ENCODE assay signal across 8 cellular contexts in genomic region chr11:118241191-118242098, GRCh38. TPM values are rescaled to one million over a fixed set of nuclear protein-coding genes. Genes with fewer than 3 reads are reported as not detected.
DNase-seq lines count a peak whose midpoint lies in the region; ATAC-seq, FAIRE-seq and TF ChIP-seq lines count a peak whose summit lies in the region.

No MANE protein-coding gene starts in this region.

- FAIRE-seq in RCC 7860 (lab: Jason Lieb, UNC) = no peak

- H3K27ac Mint-ChIP-seq in activated naive CD8-positive, alpha-beta T cell treated with anti-CD3 and anti-CD28 coated beads, Interleukin-2, amount 10 ng/mL, durations not matched to agents 7 days and 5 days = peak overlapping the region; percentile 90

- TF ChIP-seq POLR2A in right lobe of liver (IDR thresholded peaks at IDR 0.05) (peak; percentile 81), tibial nerve (IDR thresholded peaks at IDR 0.05) (no peak)

- WGBS in right lobe of liver (ENCODE audit: insufficient coverage, low coverage, low lambda C conversion rate, missing lambda C conversion rate) = 25% methylated on average over 9 of the region's 9 CpGs
- 58 to 73% methylated on average over 9 of the region's 9 CpGs for WGBS in tibial nerve, 2 donors

- H3K4me3 ChIP-seq in right lobe of liver = no peak overlapping the region
- no peak overlapping the region for H3K4me3 ChIP-seq in tibial nerve
- H3K4me3 ChIP-seq in H7 (ENCODE audit: insufficient read depth, low read depth, low read length) = no peak overlapping the region

- H3K36me3 Mint-ChIP-seq in activated naive CD8-positive, alpha-beta T cell treated with anti-CD3 and anti-CD28 coated beads, Interleukin-2, amount 10 ng/mL, durations not matched to agents 7 days and 5 days = peaks cover 26% of the 10 kb centered on the region

- H3K9me3 ChIP-seq in right lobe of liver (no peaks in the 10 kb centered on the region), tibial nerve (no peaks in the 10 kb centered on the region)

- H3K9me3 Mint-ChIP-seq in activated naive CD8-positive, alpha-beta T cell treated with anti-CD3 and anti-CD28 coated beads, Interleukin-2, amount 10 ng/mL, durations not matched to agents 7 days and 5 days = no peaks in the 10 kb centered on the region

- H3K36me3 ChIP-seq in right lobe of liver (no peaks in the 10 kb centered on the region), tibial nerve (no peaks in the 10 kb centered on the region), H7 (replicated peaks; ENCODE audit: control insufficient read depth, insufficient read depth, low read length) (no peaks in the 10 kb centered on the region)

- H3K27me3 Mint-ChIP-seq in activated naive CD8-positive, alpha-beta T cell treated with anti-CD3 and anti-CD28 coated beads, Interleukin-2, amount 10 ng/mL, durations not matched to agents 7 days and 5 days = no peaks in the 10 kb centered on the region

- H3K4me3 Mint-ChIP-seq in activated naive CD8-positive, alpha-beta T cell treated with anti-CD3 and anti-CD28 coated beads, Interleukin-2, amount 10 ng/mL, durations not matched to agents 7 days and 5 days = peak overlapping the region; percentile 65

- TF ChIP-seq CTCF in right lobe of liver (IDR thresholded peaks at IDR 0.05) (no peak), tibial nerve (IDR thresholded peaks at IDR 0.05) (no peak)

- intact Hi-C loops in right lobe of liver (cut with DNase I) = no loop called here

- peaks cover 66% of the 10 kb centered on the region for H3K4me1 Mint-ChIP-seq in activated naive CD8-positive, alpha-beta T cell treated with anti-CD3 and anti-CD28 coated beads, Interleukin-2, amount 10 ng/mL, durations not matched to agents 7 days and 5 days

- H3K4me1 ChIP-seq in right lobe of liver = peaks cover 0 to 35% (median 14%) of the 10 kb centered on the region in 4 donors
- H3K4me1 ChIP-seq in tibial nerve = peaks cover 0 to 5% (median 1%) of the 10 kb centered on the region in 4 donors

- DNase-seq in RCC 7860 (ENCODE audit: low spot score) (peak; percentile 54), right lobe of liver (no peak), tibial nerve (ENCODE audit: low spot score in 2 of 2) (no peak), H7 (no peak), SHP77 treated with DMSO at 0.1 percent for 48 hours (lab: John Stamatoyannopoulos, UW) (no peak)
- DNase-seq in activated naive CD8-positive, alpha-beta T cell treated with anti-CD3 and anti-CD28 coated beads, Interleukin-2, amount 10 ng/mL, durations not matched to agents 7 days and 5 days = no peak

- POLR2A ChIA-PET in activated naive CD8-positive, alpha-beta T cell treated with anti-CD3 and anti-CD28 coated beads, Interleukin-2, amount 10 ng/mL, durations not matched to agents 7 days and 5 days (lab: Charles Lee) = interaction anchor here (0.6 to 4.2 kb wide), 10 partner anchors 10 to 550 kb away, joined by 3 to 49 read pairs (median 4); partner anchors contain the start of genes JAML, MPZL3 and UBE4A

- H3K27me3 ChIP-seq in right lobe of liver (no peaks in the 10 kb centered on the region), tibial nerve (peaks cover 0 to 10% of the 10 kb centered on the region in 2 donors), H7 (ENCODE audit: control insufficient read depth, insufficient read depth, low read length) (no peaks in the 10 kb centered on the region)

- peak in 1 of 2 donors; percentile 55 for TF ChIP-seq EP300 in tibial nerve (IDR thresholded peaks at IDR 0.05)

- H3K27ac ChIP-seq in right lobe of liver = peak overlapping the region; percentile 28 to 73 (median 47)
- H3K27ac ChIP-seq in tibial nerve = peak overlapping the region in 3 of 4 donors; percentile 41 to 66 (median 58)

- peak; percentile 77 for ATAC-seq in GM18519 (IDR thresholded peaks at IDR 0.05; ENCODE audit: low FRiP score, unreplicated experiment)
- ATAC-seq in HG02970 (IDR thresholded peaks at IDR 0.05; ENCODE audit: low FRiP score, unreplicated experiment) = peak; percentile 58
- ATAC-seq in activated naive CD8-positive, alpha-beta T cell treated with anti-CD3 and anti-CD28 coated beads, Interleukin-2, amount 10 ng/mL, durations not matched to agents 7 days and 5 days (ENCODE audit: low read depth) = peak; percentile 94
- peak; percentile 72 to 81 (median 76) for ATAC-seq in right lobe of liver

RNA-seq across cellular contexts. Expression of gene MPZL3, which starts 10.7 kb away (rescaled TPM):
- total RNA-seq in activated naive CD8-positive, alpha-beta T cell treated with anti-CD3 and anti-CD28 coated beads, Interleukin-2, amount 10 ng/mL, durations not matched to agents 7 days and 5 days = 10 to 100 TPM; 24.5 to 29.8 TPM
- total RNA-seq in right lobe of liver (1 to 10 TPM; 2.7 to 9.3 (median 6.8) TPM), tibial nerve (1 to 10 TPM in 3 of 4 donors, under 1 TPM in 1; 0.87 to 3.1 (median 1.9) TPM)
- total RNA-seq in H7 (2014; rRNA removed; shearing (Covaris generic)) = 0.42 and 0.63 TPM in 2 replicates

RNA-seq across cellular contexts. Expression of gene JAML, which starts 16.6 kb away (rescaled TPM):
- total RNA-seq in activated naive CD8-positive, alpha-beta T cell treated with anti-CD3 and anti-CD28 coated beads, Interleukin-2, amount 10 ng/mL, durations not matched to agents 7 days and 5 days = 100 to 1,000 TPM; 181 to 189 TPM
- 1 to 10 TPM; 1.5 to 9.1 (median 3.2) TPM for total RNA-seq in right lobe of liver
- total RNA-seq in tibial nerve = 1 to 10 TPM in 3 of 4 donors, under 1 TPM in 1; 0.60 to 4.5 (median 3.9) TPM
- total RNA-seq in H7 (2014; rRNA removed; shearing (Covaris generic)) = not detected in 2 replicates

RNA-seq across cellular contexts. Expression of gene MPZL2, which starts 22.7 kb away (rescaled TPM):
- 1 to 10 TPM; 8.2 to 9.2 TPM for total RNA-seq in activated naive CD8-positive, alpha-beta T cell treated with anti-CD3 and anti-CD28 coated beads, Interleukin-2, amount 10 ng/mL, durations not matched to agents 7 days and 5 days
- 10 to 100 TPM; 13.0 to 32.4 (median 21.2) TPM for total RNA-seq in right lobe of liver
- 10 to 100 TPM in 3 of 4 donors, 1 to 10 TPM in 1; 6.7 to 53.7 (median 27.0) TPM for total RNA-seq in tibial nerve
- total RNA-seq in H7 (2014; rRNA removed; shearing (Covaris generic)) = 0.38 and 0.48 TPM in 2 replicates

Comparison
In these comparisons a context has a peak if more than half of its experiments do, and no peak if none do; other contexts are left out.
1. RNA of gene JAML, which starts 16.6 kb away (total RNA-seq): 181 to 189 TPM in activated naive CD8-positive, alpha-beta T cell treated with anti-CD3 and anti-CD28 coated beads, Interleukin-2, amount 10 ng/mL, durations not matched to agents 7 days and 5 days; 0.60 to 4.5 TPM in tibial nerve, 1.5 to 9.1 TPM in right lobe of liver and not detected in H7; every median in the first group is over 10 times any median in the second.
2. Peak in every context shown above with its lines, with median percentiles within 50 percentile points of each other: ATAC-seq.